8 cellular contexts compared by ENCODE assay signal in genomic region chr4:153143527-153144348, GRCh38.
DNase-seq lines count a peak whose midpoint lies in the region; ATAC-seq and TF ChIP-seq lines count a peak whose summit lies in the region.

No MANE protein-coding gene starts in this region.

- no peaks in the 10 kb centered on the region for H3K36me3 ChIP-seq in left lung

- H3K4me1 ChIP-seq in left lung = peaks cover 5 to 15% of the 10 kb centered on the region in 2 donors

- no peaks in the 10 kb centered on the region for H3K27me3 ChIP-seq in left lung

- H3K4me3 ChIP-seq in left lung = no peak overlapping the region

- DNase-seq in DMS114 treated with DMSO at 0.1 percent for 48 hours (lab: John Stamatoyannopoulos, UW; ENCODE audit: unreplicated experiment) (peak; percentile 17), NAMALWA (ENCODE audit: low spot score) (peak; percentile 43), left lung (no peak), islet precursor cell (no peak), NCI-H774 (lab: John Stamatoyannopoulos, UW) (no peak), ecto neural progenitor cell (ENCODE audit: low spot score) (no peak), NCI-H1048 (lab: John Stamatoyannopoulos, UW) (no peak)

- ATAC-seq in SK-N-SH treated with all-trans-retinoic acid at 6 μM for 48 hours = peak; percentile 92
- ATAC-seq in left lung = peak; percentile 36

- no peaks in the 10 kb centered on the region for H3K9me3 ChIP-seq in left lung

- intact Hi-C loops in left lung (cut with DNase I) = loop anchor here in 1 of 2 donors (5.0 kb wide), 1 partner anchor 174 kb away; no protein-coding TSS in a partner anchor

- no peak for TF ChIP-seq CTCF in left lung (IDR thresholded peaks at IDR 0.05)

- H3K27ac ChIP-seq in left lung = no peak overlapping the region

TF ChIP-seq in SK-N-SH treated with all-trans-retinoic acid at 6 μM for 48 hours, 23 proteins besides CTCF, POLR2A, EP300 and RAD21:
- no peak for TF ChIP-seq POU6F1 (CRISPR knock-in tag; IDR thresholded peaks at IDR 0.05; ENCODE audit: borderline replicate concordance, low read depth)
- TF ChIP-seq, protein P1, sequence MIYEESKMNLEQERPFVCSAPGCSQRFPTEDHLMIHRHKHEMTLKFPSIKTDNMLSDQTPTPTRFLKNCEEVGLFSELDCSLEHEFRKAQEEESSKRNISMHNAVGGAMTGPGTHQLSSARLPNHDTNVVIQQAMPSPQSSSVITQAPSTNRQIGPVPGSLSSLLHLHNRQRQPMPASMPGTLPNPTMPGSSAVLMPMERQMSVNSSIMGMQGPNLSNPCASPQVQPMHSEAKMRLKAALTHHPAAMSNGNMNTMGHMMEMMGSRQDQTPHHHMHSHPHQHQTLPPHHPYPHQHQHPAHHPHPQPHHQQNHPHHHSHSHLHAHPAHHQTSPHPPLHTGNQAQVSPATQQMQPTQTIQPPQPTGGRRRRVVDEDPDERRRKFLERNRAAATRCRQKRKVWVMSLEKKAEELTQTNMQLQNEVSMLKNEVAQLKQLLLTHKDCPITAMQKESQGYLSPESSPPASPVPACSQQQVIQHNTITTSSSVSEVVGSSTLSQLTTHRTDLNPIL (CRISPR knock-in tag; IDR thresholded peaks at IDR 0.05; ENCODE audit: low read depth) = peak; percentile 58
- peak; percentile 92 for TF ChIP-seq PATZ1 (CRISPR knock-in tag; IDR thresholded peaks at IDR 0.05; ENCODE audit: borderline replicate concordance)
- no peak for TF ChIP-seq ARNTL (CRISPR knock-in tag; IDR thresholded peaks at IDR 0.05; ENCODE audit: borderline replicate concordance, low read depth)
- peak; percentile 79 for TF ChIP-seq SNAI2 (CRISPR knock-in tag; IDR thresholded peaks at IDR 0.05)
- no peak; the same call in 1 of the 2 replicates for TF ChIP-seq TOX (CRISPR knock-in tag; IDR thresholded peaks at IDR 0.05; ENCODE audit: borderline replicate concordance)
- TF ChIP-seq OSR1 (CRISPR knock-in tag; IDR thresholded peaks at IDR 0.05) = no peak
- TF ChIP-seq ZFP3 (CRISPR knock-in tag; IDR thresholded peaks at IDR 0.05) = 0 out of 2 replicates have a peak, but pooled peaks have one; percentile 36
- TF ChIP-seq ZC3H10 (CRISPR knock-in tag; IDR thresholded peaks at IDR 0.05) = no peak
- TF ChIP-seq RARB (CRISPR knock-in tag; IDR thresholded peaks at IDR 0.05) = 0 out of 2 replicates have a peak, but pooled peaks have one; percentile 35
- peak; percentile 77 for TF ChIP-seq ZNF70 (CRISPR knock-in tag; IDR thresholded peaks at IDR 0.05)
- peak; percentile 69 for TF ChIP-seq ESRRG (CRISPR knock-in tag; IDR thresholded peaks at IDR 0.05)
- TF ChIP-seq PPARA (CRISPR knock-in tag; IDR thresholded peaks at IDR 0.05; ENCODE audit: borderline replicate concordance) = no peak
- TF ChIP-seq GLIS3 (CRISPR knock-in tag; IDR thresholded peaks at IDR 0.05) = peak; percentile 78; the same call in 1 of the 2 replicates
- TF ChIP-seq ZNF8 (CRISPR knock-in tag; IDR thresholded peaks at IDR 0.05) = peak; percentile 65; the same call in 1 of the 2 replicates
- no peak for TF ChIP-seq CSDC2 (CRISPR knock-in tag; IDR thresholded peaks at IDR 0.05)
- peak; percentile 100 for TF ChIP-seq ISL1 (CRISPR knock-in tag; IDR thresholded peaks at IDR 0.05)
- peak; percentile 88; the same call in 1 of the 2 replicates for TF ChIP-seq CSRNP3 (CRISPR knock-in tag; IDR thresholded peaks at IDR 0.05)
- 0 out of 2 replicates have a peak, but pooled peaks have one; percentile 28 for TF ChIP-seq ZNF565 (CRISPR knock-in tag; conservative IDR thresholded peaks at IDR 0.05; ENCODE audit: low read depth)
- TF ChIP-seq TCF4 (CRISPR knock-in tag; IDR thresholded peaks at IDR 0.05; ENCODE audit: borderline replicate concordance) = peak; percentile 96
- no peak for TF ChIP-seq ZFP30 (CRISPR knock-in tag; IDR thresholded peaks at IDR 0.05)
- no peak for TF ChIP-seq BACH2 (CRISPR knock-in tag; IDR thresholded peaks at IDR 0.05; ENCODE audit: borderline replicate concordance)
- TF ChIP-seq TSHZ2 (CRISPR knock-in tag; IDR thresholded peaks at IDR 0.05) = peak; percentile 76

Comparison
In these comparisons a context has a peak if more than half of its experiments do, and no peak if none do; other contexts are left out.
1. DNase-seq: peak in DMS114 treated with DMSO at 0.1 percent for 48 hours (single experiment) and NAMALWA (single experiment); none in left lung (0 of 2), islet precursor cell (single experiment), NCI-H774 (single experiment), ecto neural progenitor cell (single experiment) and NCI-H1048 (single experiment).